ENCODE assay signal across 1 cellular context in genomic region chr7:105743351-105743812, GRCh38.
TF ChIP-seq lines count a peak whose summit lies in the region.

No MANE protein-coding gene starts in this region.

TF ChIP-seq in H1, 55 proteins besides CTCF, POLR2A, EP300 and RAD21 (continued from another document):
- TF ChIP-seq, protein P1, sequence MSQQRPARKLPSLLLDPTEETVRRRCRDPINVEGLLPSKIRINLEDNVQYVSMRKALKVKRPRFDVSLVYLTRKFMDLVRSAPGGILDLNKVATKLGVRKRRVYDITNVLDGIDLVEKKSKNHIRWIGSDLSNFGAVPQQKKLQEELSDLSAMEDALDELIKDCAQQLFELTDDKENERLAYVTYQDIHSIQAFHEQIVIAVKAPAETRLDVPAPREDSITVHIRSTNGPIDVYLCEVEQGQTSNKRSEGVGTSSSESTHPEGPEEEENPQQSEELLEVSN (IDR thresholded peaks at IDR 0.05): no peak
- no peak for TF ChIP-seq TBP (IDR thresholded peaks at IDR 0.05; ENCODE audit: low read depth, low read length)
- TF ChIP-seq SP4 (IDR thresholded peaks at IDR 0.05; ENCODE audit: low read length): no peak
- TF ChIP-seq BACH1 (IDR thresholded peaks at IDR 0.05; ENCODE audit: low read length): no peak
- no peak for TF ChIP-seq GABPA (IDR thresholded peaks at IDR 0.05; ENCODE audit: borderline replicate concordance, insufficient read depth, low read length)
- no peak for TF ChIP-seq YY1 (IDR thresholded peaks at IDR 0.05; ENCODE audit: low read depth, low read length)
- TF ChIP-seq ASH2L (IDR thresholded peaks at IDR 0.05; ENCODE audit: low read length): no peak
- TF ChIP-seq ATF3 (IDR thresholded peaks at IDR 0.05; ENCODE audit: insufficient read depth, low read depth, low read length): no peak
TF ChIP-seq in H1: peak in this region for 0.
